19 cellular contexts compared by ENCODE assay signal in genomic region chr5:90182726-90183125, GRCh38.
"Had no signal": no experiment of that assay in that cellular context is flagged by ENCODE, and none has a peak within 500 bp of the region (broad histone marks: within the 10 kb centered on the region; RNA-seq: fewer than 3 reads in every experiment).

No MANE protein-coding gene starts in this region.

- DNase-seq: activated CD4-positive, alpha-beta T cell treated with anti-CD3 and anti-CD28 coated beads, Interleukin-2, amount 50 U/mL, for 1 hour; activated CD4-positive, CD25-positive, alpha-beta regulatory T cell treated with anti-CD3 and anti-CD28 coated beads, Interleukin-2, amount 50 U/mL, for 72 hours; activated CD8-positive, alpha-beta T cell treated with anti-CD3 and anti-CD28 coated beads, Interleukin-2, amount 10 ng/mL, durations not matched to agents 7 days and 5 days; activated gamma-delta T cell; adrenal gland; colonic mucosa; esophagus squamous epithelium; heart left ventricle; islet precursor cell; left cardiac atrium; mesenchymal stem cell; naive B cell; stimulated activated CD4-positive, alpha-beta T cell treated with anti-CD3 and anti-CD28 coated beads, Interleukin-2, amount 100 ng/mL, for 48 hours; stimulated activated CD8-positive, alpha-beta memory T cell treated with anti-CD3 and anti-CD28 coated beads, Interleukin-4, amount 100 ng/mL, for 48 hours; stimulated activated naive CD4-positive, alpha-beta T cell; T-cell; WERI-Rb-1 had no signal

- H3K9me3 ChIP-seq: adrenal gland, colonic mucosa, gastroesophageal sphincter, thoracic aorta had no signal

- H3K4me1 ChIP-seq: adrenal gland, colonic mucosa had no signal

- H3K4me3 ChIP-seq: adrenal gland, colonic mucosa, esophagus squamous epithelium, gastroesophageal sphincter, heart left ventricle, thoracic aorta had no signal

- H3K27me3 ChIP-seq: adrenal gland, colonic mucosa, esophagus squamous epithelium, gastroesophageal sphincter, heart left ventricle had no signal

- H3K27ac ChIP-seq: adrenal gland, colonic mucosa, esophagus squamous epithelium, gastroesophageal sphincter, heart left ventricle, thoracic aorta, WERI-Rb-1 had no signal

- ATAC-seq: activated CD8-positive, alpha-beta T cell treated with anti-CD3 and anti-CD28 coated beads, Interleukin-2, amount 10 ng/mL, durations not matched to agents 7 days and 5 days; gastroesophageal sphincter; heart left ventricle; left cardiac atrium; T-cell had no signal

- H3K36me3 ChIP-seq: adrenal gland, colonic mucosa, esophagus squamous epithelium, gastroesophageal sphincter, heart left ventricle, thoracic aorta, WERI-Rb-1 had no signal
